ENCODE assay signal across 8 cellular contexts in the genomic region with DNA sequence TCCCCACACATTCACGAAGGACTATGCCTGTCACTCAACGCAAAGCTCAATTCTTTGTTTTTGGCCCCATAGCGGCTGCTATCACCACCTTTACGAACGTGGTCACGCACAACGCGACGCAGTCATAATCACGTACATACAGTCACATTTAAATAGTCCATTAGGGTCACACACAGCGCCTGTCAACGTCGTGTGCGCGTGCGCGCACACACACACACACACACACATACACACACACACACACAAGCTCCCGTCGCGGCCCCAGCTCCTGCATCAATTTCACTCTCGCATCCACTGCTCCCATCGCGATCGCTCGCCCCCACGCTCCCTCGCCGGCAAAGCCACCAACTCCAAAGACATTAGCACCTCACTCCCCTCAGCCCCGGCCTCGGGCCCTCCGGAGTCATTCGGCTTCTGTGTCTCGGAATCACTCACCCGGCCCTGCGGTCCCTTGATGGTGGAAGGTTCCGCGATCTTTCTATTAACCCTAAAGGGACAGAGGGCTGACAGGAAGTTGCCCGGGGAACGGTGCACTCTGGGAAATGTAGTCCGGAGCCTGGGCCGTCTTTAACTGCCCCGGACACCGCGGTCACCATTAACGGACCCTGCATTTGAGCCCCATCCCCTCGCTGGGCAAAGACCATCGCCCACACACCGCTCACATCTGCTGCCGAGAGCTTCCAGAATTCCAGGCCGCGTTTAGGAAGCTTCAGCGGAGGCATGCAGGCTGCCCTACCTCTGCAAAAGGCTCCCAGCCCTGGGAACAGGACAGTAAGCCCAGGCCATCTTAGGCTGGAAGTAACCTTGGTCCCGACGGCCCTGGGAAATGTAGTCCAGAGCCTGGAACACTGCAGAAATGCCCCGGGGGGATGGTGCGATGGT. TPM values are rescaled to one million over a fixed set of nuclear protein-coding genes. Genes with fewer than 3 reads are reported as not detected.
DNase-seq lines count a peak whose midpoint lies in the region; ATAC-seq and TF ChIP-seq lines count a peak whose summit lies in the region.

A gene (minus strand): TSS at position 486 of the 882 bp plus-strand sequence. CDS start 12,768 bp downstream, outside the sequence.

- H3K4me3 ChIP-seq in fibroblast of villous mesenchyme (ENCODE audit: low read depth, low read length) (peak within 1 kb of the TSS; percentile 88), neural cell (ENCODE audit: low read length) (peak within 1 kb of the TSS; percentile 88)

- H3F3A ChIP-seq in neural cell (ENCODE audit: insufficient read depth, low read length, poor library complexity, severe bottlenecking), result no peaks in the 10 kb centered on the region

- peak within 1 kb of the TSS; percentile 100 for H3K4me2 ChIP-seq in neural cell (ENCODE audit: low read length)

- H3K9ac ChIP-seq in neural cell (ENCODE audit: low read length), result peak within 1 kb of the TSS; percentile 97

- peaks cover 17% of the 10 kb centered on the region for H3K9me3 Mint-ChIP-seq in Calu3 (ENCODE audit: low read depth, unreplicated experiment)
- H3K9me3 Mint-ChIP-seq in stimulated activated naive CD8-positive, alpha-beta T cell treated with anti-CD3 and anti-CD28 coated beads, Interleukin-15, Interleukin-2, amounts not matched to agents 100 ng/mL and 50 ng/mL, for 24 hours, result peaks cover 37% of the 10 kb centered on the region

- no peaks in the 10 kb centered on the region for H3K27me3 ChIP-seq in neural cell (ENCODE audit: insufficient read depth, low read depth, low read length)

- TF ChIP-seq CTCF in Calu3 (IDR thresholded peaks at IDR 0.05; ENCODE audit: unreplicated experiment) (no peak), fibroblast of villous mesenchyme (IDR thresholded peaks at IDR 0.05; ENCODE audit: insufficient read depth, low read depth, low read length) (no peak), neural cell (IDR thresholded peaks at IDR 0.05; ENCODE audit: poor library complexity, severe bottlenecking) (no peak)

- no peak within 1 kb of the TSS for H3K27ac Mint-ChIP-seq in Calu3 (ENCODE audit: unreplicated experiment)
- peak within 1 kb of the TSS; percentile 32 for H3K27ac Mint-ChIP-seq in stimulated activated naive CD8-positive, alpha-beta T cell treated with anti-CD3 and anti-CD28 coated beads, Interleukin-15, Interleukin-2, amounts not matched to agents 100 ng/mL and 50 ng/mL, for 24 hours

- peak; percentile 27 for TF ChIP-seq RAD21 in neural cell (conservative IDR thresholded peaks at IDR 0.05)

- H3K79me2 ChIP-seq in neural cell (replicated peaks; ENCODE audit: insufficient read depth, low read length), result peaks cover 18% of the 10 kb centered on the region

- H3K4me3 Mint-ChIP-seq in Calu3 (ENCODE audit: low read depth, unreplicated experiment), result no peak within 1 kb of the TSS
- H3K4me3 Mint-ChIP-seq in stimulated activated naive CD8-positive, alpha-beta T cell treated with anti-CD3 and anti-CD28 coated beads, Interleukin-15, Interleukin-2, amounts not matched to agents 100 ng/mL and 50 ng/mL, for 24 hours, result no peak within 1 kb of the TSS

- peak within 1 kb of the TSS; percentile 98 for H3K27ac ChIP-seq in neural cell (ENCODE audit: low read length)

- peak; percentile 88 for ATAC-seq in GM21423 (IDR thresholded peaks at IDR 0.05; ENCODE audit: unreplicated experiment)

- no peaks in the 10 kb centered on the region for H3K9me2 ChIP-seq in neural cell (ENCODE audit: insufficient read depth, low read length)

- no peaks in the 10 kb centered on the region for H3K4me1 Mint-ChIP-seq in Calu3 (ENCODE audit: low read depth, unreplicated experiment)
- peaks cover 6% of the 10 kb centered on the region for H3K4me1 Mint-ChIP-seq in stimulated activated naive CD8-positive, alpha-beta T cell treated with anti-CD3 and anti-CD28 coated beads, Interleukin-15, Interleukin-2, amounts not matched to agents 100 ng/mL and 50 ng/mL, for 24 hours (ENCODE audit: low read depth)

- H3K36me3 ChIP-seq in neural cell (ENCODE audit: insufficient read depth, low read length), result peaks cover 7% of the 10 kb centered on the region

- peaks cover 11% of the 10 kb centered on the region for H3K36me3 Mint-ChIP-seq in Calu3 (ENCODE audit: insufficient read depth, unreplicated experiment)
- peaks cover 70% of the 10 kb centered on the region for H3K36me3 Mint-ChIP-seq in stimulated activated naive CD8-positive, alpha-beta T cell treated with anti-CD3 and anti-CD28 coated beads, Interleukin-15, Interleukin-2, amounts not matched to agents 100 ng/mL and 50 ng/mL, for 24 hours (ENCODE audit: low read depth)

- peak; percentile 67 for TF ChIP-seq EP300 in neural cell (conservative IDR thresholded peaks at IDR 0.05; ENCODE audit: poor library complexity, severe bottlenecking)

- CTCF ChIA-PET in Calu3 (lab: Charles Lee), result interaction anchor here (0.7 to 2.2 kb wide), 3 partner anchors 11 to 14 kb away, joined by 4 to 11 read pairs (median 6); a partner anchor contains a TSS

- no peaks in the 10 kb centered on the region for H4K20me1 ChIP-seq in neural cell (ENCODE audit: insufficient read depth)

- intact Hi-C loops in Calu3 (cut with micrococcal nuclease; ENCODE audit: unreplicated experiment), result loop anchor here (1.0 to 5.0 kb wide), 2 partner anchors 12 to 66 kb away; a partner anchor contains a TSS

- DNase-seq in Calu3 (peak; percentile 89), HuH-7 (ENCODE audit: low spot score) (peak; percentile 79), RPMI8226 (peak; percentile 71), fibroblast of villous mesenchyme (ENCODE audit: low read depth) (peak; percentile 92)
- peak; percentile 94 for DNase-seq in activated effector memory CD4-positive, alpha-beta T cell treated with anti-CD3 and anti-CD28 coated beads, Interleukin-2, amount 50 U/mL, for 16 hours

- H2AFZ ChIP-seq in neural cell (ENCODE audit: low read depth, low read length), result peak within 1 kb of the TSS; percentile 90

- no TSS peak for BruUV-seq in Calu3 (replicated peaks; lab: Mats Ljungman, UMichigan)

- H3K27me3 Mint-ChIP-seq in Calu3 (ENCODE audit: unreplicated experiment), result no peaks in the 10 kb centered on the region
- H3K27me3 Mint-ChIP-seq in stimulated activated naive CD8-positive, alpha-beta T cell treated with anti-CD3 and anti-CD28 coated beads, Interleukin-15, Interleukin-2, amounts not matched to agents 100 ng/mL and 50 ng/mL, for 24 hours, result no peaks in the 10 kb centered on the region

- H3K9me3 ChIP-seq in neural cell (ENCODE audit: low read length), result no peaks in the 10 kb centered on the region

TF ChIP-seq in neural cell, 6 proteins besides CTCF, POLR2A, EP300 and RAD21:
- TF ChIP-seq MXI1 (conservative IDR thresholded peaks at IDR 0.05; ENCODE audit: poor library complexity, severe bottlenecking) (peak; percentile 75), TAF1 (IDR thresholded peaks at IDR 0.05; ENCODE audit: low read depth) (peak; percentile 41), EZH2 (IDR thresholded peaks at IDR 0.05; ENCODE audit: borderline replicate concordance, insufficient read depth, low read length, poor library complexity, severe bottlenecking) (no peak), SMC3 (conservative IDR thresholded peaks at IDR 0.05; ENCODE audit: poor library complexity) (peak; percentile 38), POLR2AphosphoS5 (IDR thresholded peaks at IDR 0.05) (peak; percentile 91)
- TF ChIP-seq, protein P1, sequence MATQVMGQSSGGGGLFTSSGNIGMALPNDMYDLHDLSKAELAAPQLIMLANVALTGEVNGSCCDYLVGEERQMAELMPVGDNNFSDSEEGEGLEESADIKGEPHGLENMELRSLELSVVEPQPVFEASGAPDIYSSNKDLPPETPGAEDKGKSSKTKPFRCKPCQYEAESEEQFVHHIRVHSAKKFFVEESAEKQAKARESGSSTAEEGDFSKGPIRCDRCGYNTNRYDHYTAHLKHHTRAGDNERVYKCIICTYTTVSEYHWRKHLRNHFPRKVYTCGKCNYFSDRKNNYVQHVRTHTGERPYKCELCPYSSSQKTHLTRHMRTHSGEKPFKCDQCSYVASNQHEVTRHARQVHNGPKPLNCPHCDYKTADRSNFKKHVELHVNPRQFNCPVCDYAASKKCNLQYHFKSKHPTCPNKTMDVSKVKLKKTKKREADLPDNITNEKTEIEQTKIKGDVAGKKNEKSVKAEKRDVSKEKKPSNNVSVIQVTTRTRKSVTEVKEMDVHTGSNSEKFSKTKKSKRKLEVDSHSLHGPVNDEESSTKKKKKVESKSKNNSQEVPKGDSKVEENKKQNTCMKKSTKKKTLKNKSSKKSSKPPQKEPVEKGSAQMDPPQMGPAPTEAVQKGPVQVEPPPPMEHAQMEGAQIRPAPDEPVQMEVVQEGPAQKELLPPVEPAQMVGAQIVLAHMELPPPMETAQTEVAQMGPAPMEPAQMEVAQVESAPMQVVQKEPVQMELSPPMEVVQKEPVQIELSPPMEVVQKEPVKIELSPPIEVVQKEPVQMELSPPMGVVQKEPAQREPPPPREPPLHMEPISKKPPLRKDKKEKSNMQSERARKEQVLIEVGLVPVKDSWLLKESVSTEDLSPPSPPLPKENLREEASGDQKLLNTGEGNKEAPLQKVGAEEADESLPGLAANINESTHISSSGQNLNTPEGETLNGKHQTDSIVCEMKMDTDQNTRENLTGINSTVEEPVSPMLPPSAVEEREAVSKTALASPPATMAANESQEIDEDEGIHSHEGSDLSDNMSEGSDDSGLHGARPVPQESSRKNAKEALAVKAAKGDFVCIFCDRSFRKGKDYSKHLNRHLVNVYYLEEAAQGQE (IDR thresholded peaks at IDR 0.05; ENCODE audit: borderline replicate concordance), result peak; percentile 58

RNA-seq across cellular contexts. Expression of the gene that starts here (rescaled TPM):
- total RNA-seq in Calu3 (2022) (10.4 and 10.8 TPM in 2 replicates), fibroblast of villous mesenchyme (4.5 and 10.4 TPM in 2 replicates)
- polyA plus RNA-seq in neural cell, result 11.0 and 12.0 TPM in 2 replicates
- 25.8 and 39.4 TPM in 2 replicates for polyA minus RNA-seq in neural cell

Comparison
In these comparisons a context has a peak if more than half of its experiments do, and no peak if none do; other contexts are left out.
1. Peak in every context shown above with its lines: DNase-seq, ATAC-seq, H3K4me3 ChIP-seq and H3K27ac ChIP-seq.